Comparison of ENCODE assay signal across 25 cellular contexts in the genomic region with DNA sequence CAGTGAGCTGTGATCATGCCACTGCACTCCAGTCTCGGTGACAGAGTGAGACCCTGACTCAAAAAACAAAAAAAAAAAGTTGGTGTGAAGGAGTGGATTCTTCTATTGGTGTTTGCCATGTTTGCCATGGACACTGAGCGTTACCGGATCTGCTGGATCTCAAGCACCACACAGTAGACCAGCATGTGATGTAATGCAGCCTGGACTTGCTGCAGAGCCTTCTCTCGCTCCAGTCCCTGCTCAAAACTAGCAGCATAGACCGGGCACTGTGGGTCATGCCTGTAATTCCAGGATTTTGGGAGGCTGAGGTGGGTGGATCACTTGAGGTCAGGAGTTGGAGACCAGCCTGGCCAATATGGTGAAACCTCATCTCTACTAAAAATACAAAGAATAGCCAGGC.
"Had no signal": no experiment of that assay in that cellular context is flagged by ENCODE, and none has a peak within 500 bp of the region (broad histone marks: within the 10 kb centered on the region; RNA-seq: fewer than 3 reads in every experiment).

No MANE protein-coding gene starts in this region.

- FAIRE-seq: urothelium cell line had no signal

- H3K27ac ChIP-seq: stomach, suprapubic skin, testis, thoracic aorta, thyroid gland, tibial artery, tibial nerve, transverse colon, upper lobe of left lung, upper lobe of right lung, uterus, vagina had no signal

- H3K4me3 ChIP-seq: stomach, suprapubic skin, testis, thoracic aorta, thyroid gland, tibial artery, tibial nerve, transverse colon, upper lobe of left lung, upper lobe of right lung, uterus, vagina had no signal

- H3K9me3 ChIP-seq: stomach, suprapubic skin, testis, thoracic aorta, thyroid gland, tibial artery, tibial nerve, transverse colon, upper lobe of left lung, upper lobe of right lung, uterus, vagina had no signal

- ATAC-seq: stimulated activated effector memory CD8-positive, alpha-beta T cell treated with anti-CD3 and anti-CD28 coated beads, Interleukin-12 subunit alpha, Interleukin-12 subunit beta, amount 100 ng/mL, for 72 hours; stimulated activated naive CD8-positive, alpha-beta T cell treated with anti-CD3 and anti-CD28 coated beads, Interleukin-15, amount 100 ng/mL, for 72 hours; stimulated activated naive CD8-positive, alpha-beta T cell treated with anti-CD3 and anti-CD28 coated beads, Interleukin-15, Interleukin-2, amounts not matched to agents 100 U/mL and 50 U/mL, for 24 hours; upper lobe of right lung had no signal

- DNase-seq: stimulated activated CD4-positive, alpha-beta T cell treated with anti-CD3 and anti-CD28 coated beads, Interleukin-2, amount 100 ng/mL, for 48 hours; stimulated activated CD4-positive, alpha-beta T cell treated with anti-CD3 and anti-CD28 coated beads, Interleukin-4, amount 100 ng/mL, for 1 hour; stimulated activated CD4-positive, alpha-beta T cell treated with anti-CD3 and anti-CD28 coated beads, Interleukin-4, amount 100 ng/mL, for 24 hours; stimulated activated CD4-positive, alpha-beta T cell treated with anti-CD3 and anti-CD28 coated beads, Interleukin-4, amount 100 ng/mL, for 4 hours; stimulated activated CD8-positive, alpha-beta memory T cell treated with anti-CD3 and anti-CD28 coated beads, Interleukin-4, amount 100 ng/mL, for 48 hours; stimulated activated naive B cell treated with anti-CD40 and anti-IgM and Interleukin-4, amounts not matched to agents 10 μg/mL and 1 μg/mL and 100 μg/mL, for 72 hours; stimulated activated naive CD4-positive, alpha-beta T cell; stimulated activated naive CD4-positive, alpha-beta T cell treated with Interleukin-2 at 50 U/mL for 16 hours; stimulated activated naive CD8-positive, alpha-beta T cell treated with anti-CD3 and anti-CD28 coated beads, Interleukin-15, amount 100 ng/mL, for 72 hours; stimulated activated naive CD8-positive, alpha-beta T cell treated with anti-CD3 and anti-CD28 coated beads, Interleukin-15, Interleukin-2, amounts not matched to agents 100 U/mL and 50 U/mL, for 24 hours; stomach; substantia nigra; testis; thyroid gland; tibial artery; transverse colon; upper lobe of left lung; upper lobe of right lung; uterus had no signal

- H3K36me3 ChIP-seq: stomach, suprapubic skin, thoracic aorta, thyroid gland, tibial artery, tibial nerve, transverse colon, upper lobe of left lung, upper lobe of right lung, uterus, vagina had no signal

- H3K27me3 ChIP-seq: stomach, suprapubic skin, testis, thyroid gland, tibial artery, tibial nerve, transverse colon, upper lobe of left lung, upper lobe of right lung, uterus, vagina had no signal

- H3K4me1 ChIP-seq: uterus had no signal
